Comparison of ENCODE assay signal across 7 cellular contexts in genomic region chr5:119176785-119177184, GRCh38.
"Had no signal": no experiment of that assay in that cellular context is flagged by ENCODE, and none has a peak within 500 bp of the region (broad histone marks: within the 10 kb centered on the region; RNA-seq: fewer than 3 reads in every experiment).

No MANE protein-coding gene starts in this region.

- ATAC-seq: GM12878 had no signal

- H3K4me3 ChIP-seq: GM12878 had no signal

- DNase-seq: GDM1, GF-D8 had no signal

- FAIRE-seq: GM12891, GM12892, GM18507, GM19239 had no signal
